8 cellular contexts compared by ENCODE assay signal in genomic region chr2:112275314-112275886, GRCh38. TPM values are rescaled to one million over a fixed set of nuclear protein-coding genes. Genes with fewer than 3 reads are reported as not detected.
DNase-seq lines count a peak whose midpoint lies in the region; ATAC-seq, FAIRE-seq and TF ChIP-seq lines count a peak whose summit lies in the region.

A gene with protein sequence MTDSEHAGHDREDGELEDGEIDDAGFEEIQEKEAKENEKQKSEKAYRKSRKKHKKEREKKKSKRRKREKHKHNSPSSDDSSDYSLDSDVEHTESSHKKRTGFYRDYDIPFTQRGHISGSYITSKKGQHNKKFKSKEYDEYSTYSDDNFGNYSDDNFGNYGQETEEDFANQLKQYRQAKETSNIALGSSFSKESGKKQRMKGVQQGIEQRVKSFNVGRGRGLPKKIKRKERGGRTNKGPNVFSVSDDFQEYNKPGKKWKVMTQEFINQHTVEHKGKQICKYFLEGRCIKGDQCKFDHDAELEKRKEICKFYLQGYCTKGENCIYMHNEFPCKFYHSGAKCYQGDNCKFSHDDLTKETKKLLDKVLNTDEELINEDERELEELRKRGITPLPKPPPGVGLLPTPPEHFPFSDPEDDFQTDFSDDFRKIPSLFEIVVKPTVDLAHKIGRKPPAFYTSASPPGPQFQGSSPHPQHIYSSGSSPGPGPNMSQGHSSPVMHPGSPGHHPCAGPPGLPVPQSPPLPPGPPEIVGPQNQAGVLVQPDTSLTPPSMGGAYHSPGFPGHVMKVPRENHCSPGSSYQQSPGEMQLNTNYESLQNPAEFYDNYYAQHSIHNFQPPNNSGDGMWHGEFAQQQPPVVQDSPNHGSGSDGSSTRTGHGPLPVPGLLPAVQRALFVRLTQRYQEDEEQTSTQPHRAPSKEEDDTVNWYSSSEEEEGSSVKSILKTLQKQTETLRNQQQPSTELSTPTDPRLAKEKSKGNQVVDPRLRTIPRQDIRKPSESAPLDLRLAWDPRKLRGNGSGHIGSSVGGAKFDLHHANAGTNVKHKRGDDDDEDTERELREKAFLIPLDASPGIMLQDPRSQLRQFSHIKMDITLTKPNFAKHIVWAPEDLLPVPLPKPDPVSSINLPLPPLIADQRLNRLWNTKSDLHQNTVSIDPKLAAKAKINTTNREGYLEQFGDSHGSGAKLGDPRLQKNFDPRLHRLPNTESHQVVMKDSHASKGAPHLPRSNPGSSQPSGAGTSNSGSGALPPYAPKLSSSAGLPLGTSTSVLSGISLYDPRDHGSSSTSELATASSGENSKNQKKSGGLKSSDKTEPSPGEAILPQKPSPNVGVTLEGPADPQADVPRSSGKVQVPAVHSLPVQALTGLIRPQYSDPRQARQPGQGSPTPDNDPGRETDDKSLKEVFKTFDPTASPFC (plus strand): TSS chr2:112275597. CDS start chr2:112275995, 398 bp downstream.

- no peaks in the 10 kb centered on the region for H3K27me3 Mint-ChIP-seq in T-cell

- H3K4me3 Mint-ChIP-seq in T-cell, result peak within 1 kb of the TSS; percentile 90 to 94 (median 92)

- TF ChIP-seq POLR2A in GM12891 (IDR thresholded peaks at IDR 0.05; ENCODE audit: low read depth, low read length) (peak; percentile 90), prostate gland (IDR thresholded peaks at IDR 0.05) (peak; percentile 93)

- H3K4me1 ChIP-seq in left ventricle myocardium inferior (peaks cover 42% of the 10 kb centered on the region), prostate gland (replicated peaks) (no peaks in the 10 kb centered on the region), urinary bladder (ENCODE audit: insufficient read depth) (no peaks in the 10 kb centered on the region)

- peak; percentile 82 for DNase-seq in GM12891 (ENCODE audit: insufficient read length, low spot score)
- peak; percentile 86 for DNase-seq in NCI-H1436 treated with DMSO at 0.1 percent for 48 hours (lab: John Stamatoyannopoulos, UW)
- DNase-seq in T-cell, result peak; percentile 93 to 100 (median 99)
- DNase-seq in amniotic stem cell (lab: John Stamatoyannopoulos, UW), result peak; percentile 91
- peak; percentile 100 for DNase-seq in left ventricle myocardium inferior
- peak; percentile 98 for DNase-seq in prostate gland (ENCODE audit: low spot score)

- H3K9me3 Mint-ChIP-seq in T-cell, result no peaks in the 10 kb centered on the region

- peak within 1 kb of the TSS; percentile 80 for H3K4me3 ChIP-seq in left ventricle myocardium inferior
- H3K4me3 ChIP-seq in prostate gland, result peak within 1 kb of the TSS; percentile 95 to 98
- H3K4me3 ChIP-seq in urinary bladder (ENCODE audit: low read depth, low read length), result peak within 1 kb of the TSS; percentile 83

- no peaks in the 10 kb centered on the region for H3K9me3 ChIP-seq in left ventricle myocardium inferior (replicated peaks)
- H3K9me3 ChIP-seq in prostate gland, result no peaks in the 10 kb centered on the region

- H3K4me1 Mint-ChIP-seq in T-cell, result peaks cover 25 to 26% (median 26%) of the 10 kb centered on the region in 3 donors

- ATAC-seq in HG02840 (IDR thresholded peaks at IDR 0.05; ENCODE audit: low FRiP score, unreplicated experiment) (peak; percentile 91), T-cell (replicated peaks in 1 of 4) (peak; percentile 91 to 95 (median 94))

- H3K27me3 ChIP-seq in left ventricle myocardium inferior (ENCODE audit: low read depth) (no peaks in the 10 kb centered on the region), prostate gland (replicated peaks; ENCODE audit: insufficient read depth) (no peaks in the 10 kb centered on the region)

- H3K36me3 ChIP-seq in left ventricle myocardium inferior (no peaks in the 10 kb centered on the region), prostate gland (no peaks in the 10 kb centered on the region), urinary bladder (ENCODE audit: insufficient read depth) (no peaks in the 10 kb centered on the region)

- H3K27ac ChIP-seq in left ventricle myocardium inferior (replicated peaks), result peak within 1 kb of the TSS; percentile 99
- H3K27ac ChIP-seq in prostate gland, result peak within 1 kb of the TSS; percentile 100
- H3K27ac ChIP-seq in urinary bladder (ENCODE audit: low read depth), result peak within 1 kb of the TSS; percentile 100

- POLR2A ChIA-PET in T-cell (lab: Charles Lee), result interaction anchor here in 1 of 2 donors (1.0 kb wide), 1 partner anchor 22 kb away, joined by 3 read pairs; no protein-coding TSS in a partner anchor

- no peaks in the 10 kb centered on the region for H3K36me3 Mint-ChIP-seq in T-cell

- intact Hi-C loops in left ventricle myocardium inferior (cut with micrococcal nuclease), result no loop called here
- intact Hi-C loops in prostate gland (cut with DNase I), result loop anchor here (5.0 to 10.0 kb wide), 2 partner anchors 218 to 381 kb away; partner anchors contain the start of genes MERTK and TMEM87B

- WGBS in prostate gland, result under 1% methylated on average over 57 of the region's 59 CpGs
- under 1% methylated on average over 59 of the region's 59 CpGs for WGBS in urinary bladder

- TF ChIP-seq CTCF in left ventricle myocardium inferior (IDR thresholded peaks at IDR 0.05; ENCODE audit: borderline replicate concordance) (peak; percentile 35), prostate gland (IDR thresholded peaks at IDR 0.05) (peak; percentile 16 to 70 (median 42))

- peak; percentile 97 for FAIRE-seq in GM12891 (lab: Jason Lieb, UNC)

- CTCF ChIA-PET in T-cell (lab: Charles Lee), result interaction anchor here (0.7 to 1.0 kb wide), 3 partner anchors 16 to 21 kb away, joined by 3 to 4 read pairs (median 3); partner anchors contain the start of gene ZC3H8 (in 1 of the 2)

- H3K27ac Mint-ChIP-seq in T-cell, result peak within 1 kb of the TSS; percentile 98

TF ChIP-seq in GM12891, 5 proteins besides CTCF, POLR2A, EP300 and RAD21:
- peak; percentile 70 for TF ChIP-seq PAX5 (IDR thresholded peaks at IDR 0.05; ENCODE audit: insufficient read depth, low read length, severe bottlenecking)
- TF ChIP-seq TAF1 (IDR thresholded peaks at IDR 0.05; ENCODE audit: low read depth, low read length), result peak; percentile 98
- peak; percentile 95 for TF ChIP-seq POLR2AphosphoS5 (IDR thresholded peaks at IDR 0.05; ENCODE audit: low read depth, low read length)
- no peak; the same call in 1 of the 2 replicates for TF ChIP-seq POU2F2 (IDR thresholded peaks at IDR 0.05; ENCODE audit: low read depth, low read length)
- TF ChIP-seq SPI1 (IDR thresholded peaks at IDR 0.05; ENCODE audit: low read depth, low read length), result no peak

RNA-seq across cellular contexts. Expression of the gene that starts here (rescaled TPM):
- 2.5 TPM for polyA plus RNA-seq in GM12891 (2012; ENCODE audit: low read depth, missing spikeins)
- total RNA-seq in T-cell (10 to 100 TPM; 19.6 to 29.9 (median 25.9) TPM), left ventricle myocardium inferior (23.5 TPM), prostate gland (10 to 100 TPM; 10.2 to 10.5 TPM), urinary bladder (18.4 TPM)
- 3.3 TPM for polyA plus RNA-seq in urinary bladder

Comparison
In these comparisons a context has a peak if more than half of its experiments do, and no peak if none do; other contexts are left out.
1. Peak in every context shown above with its lines: DNase-seq, ATAC-seq, H3K4me3 ChIP-seq and H3K27ac ChIP-seq.